Comparison of ENCODE assay signal across 15 cellular contexts in the genomic region with DNA sequence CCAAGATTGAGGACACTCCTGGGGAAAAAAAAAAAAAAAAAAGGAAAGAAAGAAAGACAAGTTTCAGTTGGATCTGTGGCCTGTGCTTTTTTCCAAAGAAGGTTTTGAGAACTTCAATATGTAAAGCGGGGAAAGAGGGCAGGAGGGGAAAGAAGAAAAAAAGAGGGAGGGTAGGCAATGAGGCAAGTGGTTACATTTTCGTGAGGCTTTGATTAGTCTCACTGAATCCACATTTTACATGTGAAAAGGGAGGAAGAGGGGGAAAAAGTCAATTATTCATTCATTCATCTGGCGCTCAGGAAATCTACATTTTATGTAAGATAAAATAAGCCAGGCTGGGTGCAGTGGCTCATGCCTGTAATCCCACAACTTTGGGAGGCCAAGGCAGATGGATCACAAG.
DNase-seq lines count a peak whose midpoint lies in the region; ATAC-seq, FAIRE-seq and TF ChIP-seq lines count a peak whose summit lies in the region.
"Had no signal": no experiment of that assay in that cellular context is flagged by ENCODE, and none has a peak within 500 bp of the region (broad histone marks: within the 10 kb centered on the region; RNA-seq: fewer than 3 reads in every experiment).

No MANE protein-coding gene starts in this region.

- H3K4me1 ChIP-seq in GM23338 (ENCODE audit: insufficient read depth) (peaks cover 15% of the 10 kb centered on the region), iPS-18a (ENCODE audit: control insufficient read depth, low read depth, low read length) (peaks cover 15% of the 10 kb centered on the region), stomach smooth muscle (ENCODE audit: control insufficient read depth, insufficient read depth, low read length) (no peaks in the 10 kb centered on the region)
- H3K4me1 ChIP-seq: Caco-2 had no signal

- H3K36me3 Mint-ChIP-seq in GM23338 (ENCODE audit: low read depth) (peaks cover 6% of the 10 kb centered on the region), WTC11 (peaks cover 55% of the 10 kb centered on the region)
- H3K36me3 Mint-ChIP-seq: CD8-positive, alpha-beta memory T cell had no signal

- no peaks in the 10 kb centered on the region for H3F3A ChIP-seq in GM23338 (replicated peaks; ENCODE audit: low read depth)

- H3K9me3 ChIP-seq in iPS-18a (ENCODE audit: control insufficient read depth, low read depth, low read length) (no peaks in the 10 kb centered on the region), stomach smooth muscle (ENCODE audit: control insufficient read depth in 2 of 2, low read length in 2 of 2) (peaks cover 0 to 2% of the 10 kb centered on the region in 2 donors)
- H3K9me3 ChIP-seq: BLaER1, Caco-2 had no signal

- no peak overlapping the region for H3K4me2 ChIP-seq in GM23338

- FAIRE-seq in D721Med (lab: Jason Lieb, UNC), result no peak

- no peak overlapping the region for H2AFZ ChIP-seq in GM23338

- peak; percentile 46; the same call in 2 of the 3 replicates for ATAC-seq in GM23338
- ATAC-seq in WTC11, result peak; percentile 70
- ATAC-seq in GM21526 (IDR thresholded peaks at IDR 0.05; ENCODE audit: low FRiP score, unreplicated experiment), result no peak

- H3K27ac ChIP-seq in GM23338 (ENCODE audit: low read depth) (peak overlapping the region; percentile 96), iPS-18a (ENCODE audit: low read length) (no peak overlapping the region), stomach smooth muscle (ENCODE audit: low read length) (peak overlapping the region; percentile 1)
- H3K27ac ChIP-seq: BLaER1 had no signal

- H3K9ac ChIP-seq in iPS-18a (ENCODE audit: low read length), result peak overlapping the region; percentile 23
- no peak overlapping the region for H3K9ac ChIP-seq in stomach smooth muscle (ENCODE audit: low read length in 2 of 2)
- H3K9ac ChIP-seq: BLaER1 had no signal

- DNase-seq in GM23338 (ENCODE audit: low spot score) (peak; percentile 41), WTC11 (ENCODE audit: low spot score) (no peak), SKM-1 treated with dmso at 0.1 percent for 144 hours (lab: John Stamatoyannopoulos, UW; ENCODE audit: unreplicated experiment) (no peak), D721Med (ENCODE audit: insufficient read length, low spot score) (no peak)
- DNase-seq: 8988T; AML-193; Caco-2; CD8-positive, alpha-beta memory T cell; DMS53; IMR-90; KBM-7 had no signal

- H3K27ac Mint-ChIP-seq in GM23338 (peak overlapping the region; percentile 93), WTC11 (peak overlapping the region; percentile 98)
- H3K27ac Mint-ChIP-seq: CD8-positive, alpha-beta memory T cell had no signal

- no peak for TF ChIP-seq CTCF in GM23338 (conservative IDR thresholded peaks at IDR 0.05; ENCODE audit: low read depth in 2 of 2)
- TF ChIP-seq CTCF in WTC11 (IDR thresholded peaks at IDR 0.05), result no peak
- no peak for TF ChIP-seq CTCF in D721Med (IDR thresholded peaks at IDR 0.05; ENCODE audit: insufficient read depth, missing control alignments)

- H3K27me3 ChIP-seq in GM23338 (ENCODE audit: insufficient read depth) (no peaks in the 10 kb centered on the region), iPS-18a (ENCODE audit: control insufficient read depth, insufficient read depth, low read length) (no peaks in the 10 kb centered on the region), stomach smooth muscle (ENCODE audit: control insufficient read depth in 1 of 2, insufficient read depth in 2 of 2, low read length in 2 of 2) (no peaks in the 10 kb centered on the region)
- H3K27me3 ChIP-seq: BLaER1 had no signal

- H3K4me1 Mint-ChIP-seq in GM23338 (peaks cover 24% of the 10 kb centered on the region), WTC11 (peaks cover 65% of the 10 kb centered on the region)
- H3K4me1 Mint-ChIP-seq: CD8-positive, alpha-beta memory T cell had no signal

- H3K9me2 ChIP-seq in GM23338 (ENCODE audit: insufficient read depth), result no peaks in the 10 kb centered on the region

- H3K36me3 ChIP-seq in GM23338 (ENCODE audit: insufficient read depth) (no peaks in the 10 kb centered on the region), iPS-18a (ENCODE audit: control insufficient read depth, low read depth, low read length) (peaks cover 4% of the 10 kb centered on the region), stomach smooth muscle (ENCODE audit: control insufficient read depth in 2 of 2, insufficient read depth in 2 of 2, low read length in 2 of 2) (no peaks in the 10 kb centered on the region)
- H3K36me3 ChIP-seq: BLaER1 had no signal

- POLR2A ChIA-PET in WTC11 (lab: Charles Lee), result no interaction called here

- H3K9me3 Mint-ChIP-seq in GM23338 (peaks cover 5% of the 10 kb centered on the region), WTC11 (peaks cover 13% of the 10 kb centered on the region)

- peaks cover 4% of the 10 kb centered on the region for H3K27me3 Mint-ChIP-seq in GM23338 (ENCODE audit: insufficient read depth, low read depth, poor library complexity)
- H3K27me3 Mint-ChIP-seq in WTC11 (ENCODE audit: low read depth), result no peaks in the 10 kb centered on the region
- H3K27me3 Mint-ChIP-seq: CD8-positive, alpha-beta memory T cell had no signal

- H3K79me2 ChIP-seq in GM23338 (replicated peaks; ENCODE audit: insufficient read depth), result no peaks in the 10 kb centered on the region

- H3K4me3 ChIP-seq in GM23338, result no peak overlapping the region
- H3K4me3 ChIP-seq in iPS-18a (ENCODE audit: low read length), result peak overlapping the region; percentile 26
- no peak overlapping the region for H3K4me3 ChIP-seq in stomach smooth muscle (ENCODE audit: low read length in 2 of 2)
- H3K4me3 ChIP-seq: BLaER1 had no signal

- H3K4me3 Mint-ChIP-seq in GM23338 (no peak overlapping the region), WTC11 (peak overlapping the region; percentile 57)
- H3K4me3 Mint-ChIP-seq: CD8-positive, alpha-beta memory T cell had no signal

- CTCF ChIA-PET in WTC11 (lab: Charles Lee), result no interaction called here

- H4K20me1 ChIP-seq in GM23338 (replicated peaks; ENCODE audit: insufficient read depth), result no peaks in the 10 kb centered on the region
- H4K20me1 ChIP-seq: BLaER1 had no signal

TF ChIP-seq in GM23338, 12 proteins besides CTCF, POLR2A, EP300 and RAD21 (continues in another document):
- no peak for TF ChIP-seq ZNF331 (CRISPR knock-in tag; IDR thresholded peaks at IDR 0.05; ENCODE audit: low read depth)

TF ChIP-seq in WTC11, 78 proteins besides CTCF, POLR2A, EP300 and RAD21:
- no peak for TF ChIP-seq TP53 (CRISPR knock-in tag; IDR thresholded peaks at IDR 0.05)
- TF ChIP-seq ZNF396 (CRISPR knock-in tag; IDR thresholded peaks at IDR 0.05; ENCODE audit: borderline replicate concordance), result no peak
- TF ChIP-seq SP1 (CRISPR knock-in tag; conservative IDR thresholded peaks at IDR 0.05), result 0 out of 2 replicates have a peak, but pooled peaks have one; percentile 18
